1 cellular context compared by ENCODE assay signal in genomic region chr12:104956870-104957301, GRCh38.
TF ChIP-seq lines count a peak whose summit lies in the region.

No MANE protein-coding gene starts in this region.

TF ChIP-seq in IMR-90, 13 proteins besides CTCF, POLR2A, EP300 and RAD21 (continued from another document):
- TF ChIP-seq RCOR1 (IDR thresholded peaks at IDR 0.05; ENCODE audit: insufficient replicate concordance, low read length): no peak
- no peak for TF ChIP-seq USF2 (IDR thresholded peaks at IDR 0.05; ENCODE audit: low read depth, low read length)
- TF ChIP-seq SMC3 (IDR thresholded peaks at IDR 0.05; ENCODE audit: low read depth, low read length): no peak
- no peak for TF ChIP-seq CHD1 (IDR thresholded peaks at IDR 0.05; ENCODE audit: low read depth, low read length)
- no peak for TF ChIP-seq RFX5 (IDR thresholded peaks at IDR 0.05; ENCODE audit: low read depth, low read length)
- no peak for TF ChIP-seq NFE2L2 (IDR thresholded peaks at IDR 0.05; ENCODE audit: low read depth, low read length)
- TF ChIP-seq MXI1 (IDR thresholded peaks at IDR 0.05; ENCODE audit: borderline replicate concordance, low read depth, low read length): no peak
- TF ChIP-seq MAZ (IDR thresholded peaks at IDR 0.05; ENCODE audit: borderline replicate concordance, low read depth, low read length): no peak
- no peak for TF ChIP-seq CEBPB (IDR thresholded peaks at IDR 0.05; ENCODE audit: low read depth, low read length)
TF ChIP-seq in IMR-90: peak in this region for 0.
